11 cellular contexts compared by ENCODE assay signal in genomic region chr10:122152544-122152943, GRCh38.
DNase-seq lines count a peak whose midpoint lies in the region; ATAC-seq and TF ChIP-seq lines count a peak whose summit lies in the region.
"Had no signal": no experiment of that assay in that cellular context is flagged by ENCODE, and none has a peak within 500 bp of the region (broad histone marks: within the 10 kb centered on the region; RNA-seq: fewer than 3 reads in every experiment).

No MANE protein-coding gene starts in this region.

- TF ChIP-seq CTCF in endodermal cell (conservative IDR thresholded peaks at IDR 0.05) (no peak), uterus (IDR thresholded peaks at IDR 0.05) (no peak)

- H3K4me3 Mint-ChIP-seq in endodermal cell: no peak overlapping the region
- H3K4me3 Mint-ChIP-seq: natural killer cell treated with Interleukin-12 subunit alpha and Interleukin-12 subunit beta and Interleukin-15 and Interleukin-18, amount 100 ng/mL, for 72 hours had no signal

- no peaks in the 10 kb centered on the region for H3K9me3 ChIP-seq in endodermal cell (ENCODE audit: control insufficient read depth, low read length)
- no peaks in the 10 kb centered on the region for H3K9me3 ChIP-seq in uterus
- no peaks in the 10 kb centered on the region for H3K9me3 ChIP-seq in HAP-1
- H3K9me3 ChIP-seq: SJCRH30 had no signal

- H3K4me1 ChIP-seq in endodermal cell (ENCODE audit: control insufficient read depth, insufficient read depth, low read length): no peaks in the 10 kb centered on the region
- H3K4me1 ChIP-seq in uterus: peaks cover 7 to 8% of the 10 kb centered on the region in 2 donors
- no peaks in the 10 kb centered on the region for H3K4me1 ChIP-seq in HAP-1

- peaks cover 3% of the 10 kb centered on the region for H3K36me3 ChIP-seq in endodermal cell (ENCODE audit: control insufficient read depth, insufficient read depth, low read length)
- H3K36me3 ChIP-seq in uterus: no peaks in the 10 kb centered on the region
- H3K36me3 ChIP-seq in HAP-1 (replicated peaks): no peaks in the 10 kb centered on the region
- H3K36me3 ChIP-seq: SJCRH30 had no signal

- no peak overlapping the region for H3K4me3 ChIP-seq in endodermal cell (ENCODE audit: low read length)
- H3K4me3 ChIP-seq in uterus: no peak overlapping the region
- H3K4me3 ChIP-seq in HAP-1: no peak overlapping the region
- H3K4me3 ChIP-seq: SJCRH30 had no signal

- H3K27me3 ChIP-seq in endodermal cell (ENCODE audit: control insufficient read depth, insufficient read depth, low read length, poor library complexity, severe bottlenecking) (no peaks in the 10 kb centered on the region), uterus (no peaks in the 10 kb centered on the region), HAP-1 (ENCODE audit: low read depth) (no peaks in the 10 kb centered on the region)
- H3K27me3 ChIP-seq: SJCRH30 had no signal

- WGBS in endodermal cell (ENCODE audit: insufficient coverage in 1 of 2, insufficient read length in 1 of 2), 2 experiments: 87 to 93% methylated on average over 8 to 9 of the region's 9 CpGs

- peaks cover 8% of the 10 kb centered on the region for H3K36me3 Mint-ChIP-seq in endodermal cell (ENCODE audit: low read depth)
- H3K36me3 Mint-ChIP-seq: natural killer cell treated with Interleukin-12 subunit alpha and Interleukin-12 subunit beta and Interleukin-15 and Interleukin-18, amount 100 ng/mL, for 72 hours had no signal

- H3K9ac ChIP-seq in endodermal cell (ENCODE audit: extremely low read depth, low read length, poor library complexity, severe bottlenecking): no peak overlapping the region

- H3K9me3 Mint-ChIP-seq in endodermal cell: no peaks in the 10 kb centered on the region
- H3K9me3 Mint-ChIP-seq: natural killer cell treated with Interleukin-12 subunit alpha and Interleukin-12 subunit beta and Interleukin-15 and Interleukin-18, amount 100 ng/mL, for 72 hours had no signal

- H3K4me1 Mint-ChIP-seq in endodermal cell: peaks cover 31% of the 10 kb centered on the region

- intact Hi-C loops in uterus (cut with DNase I; ENCODE audit: low total_unique reads): loop anchor here (5.0 kb wide), 1 partner anchor 85 kb away; no protein-coding TSS in a partner anchor

- DNase-seq in NCI-H2107 treated with DMSO at 0.1 percent for 48 hours (lab: John Stamatoyannopoulos, UW; ENCODE audit: unreplicated experiment) (peak; percentile 53), NCI-H2107 (lab: John Stamatoyannopoulos, UW) (no peak), endodermal cell (no peak), mucosa of gallbladder (ENCODE audit: low spot score) (peak; percentile 59), uterus (peak; percentile 54 to 65), NCI-H526 (lab: John Stamatoyannopoulos, UW) (no peak), HAP-1 (ENCODE audit: low spot score in 2 of 2) (no peak)
- DNase-seq: stimulated activated CD8-positive, alpha-beta memory T cell treated with anti-CD3 and anti-CD28 coated beads, Interleukin-4, amount 100 ng/mL, for 48 hours had no signal

- no peak for ATAC-seq in GM21576 (IDR thresholded peaks at IDR 0.05; ENCODE audit: unreplicated experiment)
- ATAC-seq: natural killer cell treated with Interleukin-12 subunit alpha and Interleukin-12 subunit beta and Interleukin-15 and Interleukin-18, amount 100 ng/mL, for 72 hours had no signal

- peak overlapping the region; percentile 59 for H3K27ac Mint-ChIP-seq in endodermal cell
- H3K27ac Mint-ChIP-seq: natural killer cell treated with Interleukin-12 subunit alpha and Interleukin-12 subunit beta and Interleukin-15 and Interleukin-18, amount 100 ng/mL, for 72 hours had no signal

- H3K27ac ChIP-seq in endodermal cell (ENCODE audit: low read depth, low read length) (no peak overlapping the region), uterus (peak overlapping the region in 1 of 2 donors; percentile 18)
- H3K27ac ChIP-seq: SJCRH30 had no signal

- TF ChIP-seq POLR2A in uterus (IDR thresholded peaks at IDR 0.05): no peak

- in situ Hi-C loops in HAP-1 (cut with MboI; ENCODE audit: low sequenced_read_pairs): no loop called here

- H3K27me3 Mint-ChIP-seq in endodermal cell (ENCODE audit: insufficient read depth): no peaks in the 10 kb centered on the region

Comparison
In these comparisons a context has a peak if more than half of its experiments do, and no peak if none do; other contexts are left out.
1. DNase-seq: peak in NCI-H2107 treated with DMSO at 0.1 percent for 48 hours (single experiment), mucosa of gallbladder (single experiment) and uterus (2 of 2); none in NCI-H2107 (single experiment), endodermal cell (single experiment), NCI-H526 (0 of 2) and HAP-1 (0 of 2).